In the genomic region with DNA sequence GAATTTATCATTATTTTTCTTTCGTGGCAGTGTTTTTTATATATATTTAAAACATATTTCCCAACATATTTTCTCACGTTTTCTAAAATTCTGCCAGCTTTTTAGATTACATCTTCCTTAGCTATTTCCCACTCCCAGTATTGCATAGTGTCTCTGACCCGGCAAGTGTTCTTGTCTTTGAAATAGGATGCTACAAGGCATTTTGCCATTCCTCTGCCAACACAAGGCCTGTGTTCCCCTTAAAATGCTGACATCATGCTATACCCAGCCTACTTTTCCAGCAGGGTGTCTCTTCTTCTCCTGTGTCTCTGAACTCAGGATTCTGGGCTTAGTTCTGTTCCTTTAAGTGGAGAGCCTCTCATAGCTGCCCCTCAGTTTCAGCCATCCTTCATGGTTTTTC, we compare ENCODE assay signal across 17 cellular contexts.
DNase-seq lines count a peak whose midpoint lies in the region; ATAC-seq and TF ChIP-seq lines count a peak whose summit lies in the region.
"Had no signal": no experiment of that assay in that cellular context is flagged by ENCODE, and none has a peak within 500 bp of the region (broad histone marks: within the 10 kb centered on the region; RNA-seq: fewer than 3 reads in every experiment).

No MANE protein-coding gene starts in this region.

- H3K18ac ChIP-seq in H9 (ENCODE audit: insufficient read length, low read depth, low read length): no peak overlapping the region

- DNase-seq in H9 (no peak), chondrocyte (ENCODE audit: low spot score) (no peak), foreskin fibroblast (peak; percentile 52 to 72), skeletal muscle cell (ENCODE audit: low read depth) (peak; percentile 33), NCI-H128 (lab: John Stamatoyannopoulos, UW; ENCODE audit: unreplicated experiment) (no peak), natural killer cell (no peak)
- DNase-seq: DMS79, NCI-H1092, NCI-H1694, NCI-H345, NCI-H526 treated with DMSO at 0.1 percent for 48 hours had no signal

- H3K23ac ChIP-seq in H9 (ENCODE audit: insufficient read length, low read depth, low read length): no peak overlapping the region

- no peak overlapping the region for H2BK120ac ChIP-seq in H9 (ENCODE audit: low read depth, low read length, poor library complexity, severe bottlenecking)

- no peak overlapping the region for H3K4me3 Mint-ChIP-seq in H9
- no peak overlapping the region for H3K4me3 Mint-ChIP-seq in chondrocyte (ENCODE audit: unreplicated experiment)
- H3K4me3 Mint-ChIP-seq in natural killer cell: no peak overlapping the region

- H3K27me3 Mint-ChIP-seq in H9 (ENCODE audit: low read depth) (no peaks in the 10 kb centered on the region), chondrocyte (ENCODE audit: low read depth) (no peaks in the 10 kb centered on the region), natural killer cell (ENCODE audit: low read depth in 2 of 2) (no peaks in the 10 kb centered on the region)

- ATAC-seq in HG03108 (IDR thresholded peaks at IDR 0.05; ENCODE audit: unreplicated experiment) (no peak), natural killer cell (no peak)
- ATAC-seq: K562 had no signal

- no peak overlapping the region for H3K4me3 ChIP-seq in foreskin fibroblast (ENCODE audit: low read depth in 1 of 2, low read length in 2 of 2)
- H3K4me3 ChIP-seq in skeletal muscle cell (ENCODE audit: low read depth, low read length): no peak overlapping the region
- H3K4me3 ChIP-seq: HAP-1, K562, SJSA1 had no signal

- no peak overlapping the region for H3K4me2 ChIP-seq in H9 (ENCODE audit: insufficient read depth, insufficient read length, low read length)

- H3K9ac ChIP-seq in H9 (ENCODE audit: extremely low read depth, insufficient read length, low read length): no peak overlapping the region

- no peak overlapping the region for H3K14ac ChIP-seq in H9 (ENCODE audit: insufficient read depth, low read length)

- H3K4me1 ChIP-seq in H9 (ENCODE audit: insufficient read depth, low read length): no peaks in the 10 kb centered on the region; the same call in 1 of the 2 replicates
- H3K4me1 ChIP-seq: HAP-1, SJSA1 had no signal

- H3K79me2 ChIP-seq in H9 (ENCODE audit: insufficient read depth, low read length): no peaks in the 10 kb centered on the region

- H3K36me3 Mint-ChIP-seq in H9 (ENCODE audit: insufficient read depth in 1 of 3, low read depth in 3 of 3) (no peaks in the 10 kb centered on the region; a peak in 2 of 7 replicates), chondrocyte (ENCODE audit: low read depth) (no peaks in the 10 kb centered on the region), natural killer cell (no peaks in the 10 kb centered on the region)

- no peak overlapping the region for H3K4ac ChIP-seq in H9 (ENCODE audit: low read depth, low read length)

- no peaks in the 10 kb centered on the region for H3K27me3 ChIP-seq in H9 (ENCODE audit: insufficient read depth, low read length)
- H3K27me3 ChIP-seq: SJSA1 had no signal

- no peaks in the 10 kb centered on the region for H4K20me1 ChIP-seq in H9 (ENCODE audit: control insufficient read depth, insufficient read depth, insufficient read length)

- no peak overlapping the region for H4K91ac ChIP-seq in H9 (ENCODE audit: insufficient read length, low read depth, low read length)

- no peak overlapping the region for H4K8ac ChIP-seq in H9 (replicated peaks; ENCODE audit: insufficient read length, low read depth, low read length)

- no peak overlapping the region for H3K27ac ChIP-seq in H9 (ENCODE audit: insufficient read length, low read depth, low read length)
- H3K27ac ChIP-seq: C4-2B, RWPE1, SJSA1 had no signal

- WGBS in H9 (ENCODE audit: extremely low coverage, insufficient read length, low lambda C conversion rate): no CpG with 5 or more reads among the region's 3 CpGs

- H3T11ph ChIP-seq in H9 (ENCODE audit: low read length): no peak overlapping the region

- no peak overlapping the region for H2AFZ ChIP-seq in H9 (ENCODE audit: low read length)

- H3K79me1 ChIP-seq in H9 (ENCODE audit: insufficient read depth, low read depth, low read length, poor library complexity, severe bottlenecking): no peaks in the 10 kb centered on the region

- H3K27ac Mint-ChIP-seq in H9: no peak overlapping the region
- H3K27ac Mint-ChIP-seq in chondrocyte (ENCODE audit: unreplicated experiment): peak overlapping the region; percentile 20
- no peak overlapping the region for H3K27ac Mint-ChIP-seq in natural killer cell

- 0 out of 2 replicates have a peak overlapping the region, but pooled peaks have one; percentile 27 for H2BK15ac ChIP-seq in H9 (ENCODE audit: low read depth, low read length)

- TF ChIP-seq CTCF in H9 (conservative IDR thresholded peaks at IDR 0.05) (no peak), chondrocyte (IDR thresholded peaks at IDR 0.05) (no peak), foreskin fibroblast (IDR thresholded peaks at IDR 0.05; ENCODE audit: low read depth, low read length) (no peak), natural killer cell (IDR thresholded peaks at IDR 0.05) (no peak)

- no peaks in the 10 kb centered on the region for H3K9me3 ChIP-seq in H9 (ENCODE audit: control insufficient read depth, low read depth, low read length)
- H3K9me3 ChIP-seq: HAP-1, SJSA1 had no signal

- intact Hi-C loops in natural killer cell (cut with micrococcal nuclease): no loop called here

- no peak overlapping the region for H2AK5ac ChIP-seq in H9 (ENCODE audit: insufficient read length, low read length)

- H2BK12ac ChIP-seq in H9 (ENCODE audit: insufficient read length, low read depth, low read length): no peak overlapping the region

- H3K4me1 Mint-ChIP-seq in H9: peaks cover 0 to 6% of the 10 kb centered on the region in 2 experiments; a peak in 3 of 4 replicates
- H3K4me1 Mint-ChIP-seq in chondrocyte (ENCODE audit: low read depth): peaks cover 21% of the 10 kb centered on the region
- peaks cover 30 to 37% of the 10 kb centered on the region in 2 donors for H3K4me1 Mint-ChIP-seq in natural killer cell

- H2BK20ac ChIP-seq in H9 (ENCODE audit: low read depth, low read length, poor library complexity, severe bottlenecking): no peak overlapping the region

- H3K56ac ChIP-seq in H9 (ENCODE audit: insufficient read length, low read depth, low read length): no peak overlapping the region

- no peak overlapping the region for H4K5ac ChIP-seq in H9 (ENCODE audit: insufficient read length, low read depth, low read length)

- no peaks in the 10 kb centered on the region for H3K23me2 ChIP-seq in H9 (ENCODE audit: insufficient read length, low read depth, low read length, poor library complexity, severe bottlenecking)

- no peak overlapping the region for H2BK5ac ChIP-seq in H9 (ENCODE audit: insufficient read length, low read length)

- H3K9me3 Mint-ChIP-seq in H9 (peaks cover 0 to 6% of the 10 kb centered on the region in 2 experiments; a peak in 2 of 5 replicates), chondrocyte (ENCODE audit: low read depth) (peaks cover 3% of the 10 kb centered on the region), natural killer cell (no peaks in the 10 kb centered on the region)

Comparison
In these comparisons a context has a peak if more than half of its experiments do, and no peak if none do; other contexts are left out.
1. DNase-seq: peak in foreskin fibroblast (2 of 2) and skeletal muscle cell (single experiment); none in H9 (single experiment), chondrocyte (single experiment), NCI-H128 (single experiment) and natural killer cell (single experiment).